25 cellular contexts compared by ENCODE assay signal in the genomic region with DNA sequence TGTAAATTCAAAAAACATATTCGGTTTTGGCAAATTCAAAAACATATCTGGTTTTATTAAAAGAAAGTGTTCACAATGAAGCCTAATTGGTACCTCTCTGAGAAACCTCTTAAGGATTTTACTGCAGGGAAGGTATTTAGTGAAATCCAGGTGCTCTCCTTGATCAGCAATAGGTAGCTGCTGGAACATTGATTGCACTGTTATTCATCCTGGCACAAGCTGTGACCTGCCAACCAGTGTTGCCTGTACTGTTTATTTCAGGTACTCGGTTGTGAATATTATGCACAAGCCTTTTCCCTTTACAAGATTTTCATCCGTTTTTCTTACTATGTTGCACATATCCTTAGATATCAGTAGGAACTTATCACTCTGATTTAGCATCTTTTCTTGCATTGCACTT.
A peak's percentile ranks its signal among the peaks of the same experiment; 100 is the strongest.
DNase-seq lines count a peak whose midpoint lies in the region; TF ChIP-seq lines count a peak whose summit lies in the region.
"Had no signal": no experiment of that assay in that cellular context is flagged by ENCODE, and none has a peak within 500 bp of the region (broad histone marks: within the 10 kb centered on the region; RNA-seq: fewer than 3 reads in every experiment).

No MANE protein-coding gene starts in this region.

- H3K27ac Mint-ChIP-seq in activated naive CD4-positive, alpha-beta T cell treated with anti-CD3 and anti-CD28 coated beads for 36 hours = no peak overlapping the region
- H3K27ac Mint-ChIP-seq: CD8-positive, alpha-beta memory T cell; HFFc6; T-cell had no signal

- DNase-seq in HPDE6-E6E7 (ENCODE audit: extremely low spot score) (peak; percentile 38), PC-9 (no peak), epithelial cell of esophagus (ENCODE audit: low read depth) (peak; percentile 81), retina (no peak), GOT3 (lab: John Stamatoyannopoulos, UW) (no peak)
- no peak for DNase-seq in activated naive CD4-positive, alpha-beta T cell treated with anti-CD3 and anti-CD28 coated beads for 36 hours
- DNase-seq: CD8-positive, alpha-beta memory T cell; DMS 273 treated with DMSO at 0.1 percent for 48 hours; DND-41; HFFc6; KG1; NCI-H1048; NCI-H1436; NCI-H187; NCI-H2081 treated with DMSO at 0.1 percent for 48 hours; NCI-H524; NCI-H748 treated with DMSO at 0.1 percent for 48 hours; NK-92 treated with Interleukin-12 subunit alpha and Interleukin-12 subunit beta, amount 100 ng/mL, for 24 hours; PC-3; SHP77; T-cell had no signal

- peak overlapping the region in 5 of 11 experiments; percentile 11 to 73 (median 56); a peak in 6 of 22 replicates for H3K9ac ChIP-seq in BLaER1 treated with 17β-estradiol and CSF1 and Interleukin-3, amounts not matched to agents 10 nM and 100 nM

- H3K79me2 ChIP-seq in PC-9 (ENCODE audit: low read depth) = no peaks in the 10 kb centered on the region

- peaks cover 0 to 15% (median 0%) of the 10 kb centered on the region in 11 experiments; a peak in 7 of 22 replicates for H3K9me3 ChIP-seq in BLaER1 treated with 17β-estradiol and CSF1 and Interleukin-3, amounts not matched to agents 10 nM and 100 nM (replicated peaks in 1 of 11)
- H3K9me3 ChIP-seq in PC-9 (ENCODE audit: insufficient read depth, low read depth) = no peaks in the 10 kb centered on the region
- H3K9me3 ChIP-seq: A549, HAP-1 had no signal

- H3K4me1 Mint-ChIP-seq in activated naive CD4-positive, alpha-beta T cell treated with anti-CD3 and anti-CD28 coated beads for 36 hours (ENCODE audit: low read depth) = no peaks in the 10 kb centered on the region
- H3K4me1 Mint-ChIP-seq: CD8-positive, alpha-beta memory T cell; T-cell had no signal

- POLR2A ChIA-PET in PC-9 (lab: Charles Lee; ENCODE audit: unreplicated experiment) = no interaction called here

- H3K36me3 Mint-ChIP-seq in activated naive CD4-positive, alpha-beta T cell treated with anti-CD3 and anti-CD28 coated beads for 36 hours (ENCODE audit: low read depth) = no peaks in the 10 kb centered on the region
- H3K36me3 Mint-ChIP-seq: CD14-positive monocyte; CD8-positive, alpha-beta memory T cell; T-cell had no signal

- TF ChIP-seq CTCF in PC-9 (conservative IDR thresholded peaks at IDR 0.05) = no peak
- TF ChIP-seq CTCF in epithelial cell of esophagus (IDR thresholded peaks at IDR 0.05; ENCODE audit: insufficient read depth, low read depth, low read length, missing control alignments) = no peak

- H3K9me3 Mint-ChIP-seq in activated naive CD4-positive, alpha-beta T cell treated with anti-CD3 and anti-CD28 coated beads for 36 hours = no peaks in the 10 kb centered on the region
- H3K9me3 Mint-ChIP-seq: CD14-positive monocyte; CD8-positive, alpha-beta memory T cell; HFFc6; T-cell had no signal

- peaks cover 7% of the 10 kb centered on the region for H3K27me3 Mint-ChIP-seq in activated naive CD4-positive, alpha-beta T cell treated with anti-CD3 and anti-CD28 coated beads for 36 hours (ENCODE audit: low read depth)
- H3K27me3 Mint-ChIP-seq: CD8-positive, alpha-beta memory T cell; T-cell had no signal

- H3K36me3 ChIP-seq in BLaER1 treated with 17β-estradiol and CSF1 and Interleukin-3, amounts not matched to agents 10 nM and 100 nM = no peaks in the 10 kb centered on the region
- no peaks in the 10 kb centered on the region for H3K36me3 ChIP-seq in PC-9 (ENCODE audit: low read depth)
- H3K36me3 ChIP-seq: HAP-1 had no signal

- peak overlapping the region; percentile 50 to 87 (median 68); a peak in 21 of 22 replicates for H3K4me2 ChIP-seq in BLaER1 treated with 17β-estradiol and CSF1 and Interleukin-3, amounts not matched to agents 10 nM and 100 nM
- H3K4me2 ChIP-seq in PC-9 = no peak overlapping the region
- H3K4me2 ChIP-seq: A549 had no signal

- intact Hi-C loops in PC-9 (cut with micrococcal nuclease; ENCODE audit: unreplicated experiment) = no loop called here
- intact Hi-C loops in activated naive CD4-positive, alpha-beta T cell treated with anti-CD3 and anti-CD28 coated beads for 36 hours (cut with micrococcal nuclease) = no loop called here

- H3K27me3 ChIP-seq in BLaER1 treated with 17β-estradiol and CSF1 and Interleukin-3, amounts not matched to agents 10 nM and 100 nM = no peaks in the 10 kb centered on the region
- H3K27me3 ChIP-seq in PC-9 (ENCODE audit: insufficient read depth, low read depth) = no peaks in the 10 kb centered on the region

- peaks cover 58 to 94% (median 79%) of the 10 kb centered on the region in 10 experiments for H3K4me1 ChIP-seq in BLaER1 treated with 17β-estradiol and CSF1 and Interleukin-3, amounts not matched to agents 10 nM and 100 nM
- H3K4me1 ChIP-seq in PC-9 (replicated peaks; ENCODE audit: insufficient read depth) = no peaks in the 10 kb centered on the region
- H3K4me1 ChIP-seq: A549, HAP-1 had no signal

- peak overlapping the region; percentile 58; the same call in 1 of the 2 replicates for H2AFZ ChIP-seq in PC-9

- H3K27ac ChIP-seq in BLaER1 treated with 17β-estradiol and CSF1 and Interleukin-3, amounts not matched to agents 10 nM and 100 nM = peak overlapping the region in 8 of 11 experiments; percentile 69 to 84 (median 80); a peak in 17 of 22 replicates
- no peak overlapping the region for H3K27ac ChIP-seq in PC-9
- H3K27ac ChIP-seq: A549 had no signal

- H3K4me3 Mint-ChIP-seq in activated naive CD4-positive, alpha-beta T cell treated with anti-CD3 and anti-CD28 coated beads for 36 hours = no peak overlapping the region
- H3K4me3 Mint-ChIP-seq: CD14-positive monocyte; CD8-positive, alpha-beta memory T cell; HFFc6; T-cell had no signal

- no peak overlapping the region for H3K4me3 ChIP-seq in BLaER1 treated with 17β-estradiol and CSF1 and Interleukin-3, amounts not matched to agents 10 nM and 100 nM
- H3K4me3 ChIP-seq in PC-9 (no peak overlapping the region), epithelial cell of esophagus (ENCODE audit: low read length) (no peak overlapping the region)
- H3K4me3 ChIP-seq: A549, HAP-1 had no signal

- no peaks in the 10 kb centered on the region for H4K20me1 ChIP-seq in BLaER1 treated with 17β-estradiol and CSF1 and Interleukin-3, amounts not matched to agents 10 nM and 100 nM
- no peaks in the 10 kb centered on the region for H4K20me1 ChIP-seq in PC-9 (ENCODE audit: insufficient read depth)

- CTCF ChIA-PET in PC-9 (lab: Charles Lee) = no interaction called here
- CTCF ChIA-PET in activated naive CD4-positive, alpha-beta T cell treated with anti-CD3 and anti-CD28 coated beads for 36 hours (lab: Charles Lee) = no interaction called here

- H3K9me2 ChIP-seq in PC-9 (ENCODE audit: insufficient read depth) = no peaks in the 10 kb centered on the region

- BruUV-seq in PC-9 (replicated peaks; lab: Mats Ljungman, UMichigan) = no TSS peak

- H3F3A ChIP-seq in PC-9 (ENCODE audit: insufficient read depth, low read depth) = no peaks in the 10 kb centered on the region

Comparison
In these comparisons a context has a peak if more than half of its experiments do, and no peak if none do; other contexts are left out.
1. DNase-seq: peak in HPDE6-E6E7 (single experiment) and epithelial cell of esophagus (single experiment); none in PC-9 (0 of 2), activated naive CD4-positive, alpha-beta T cell treated with anti-CD3 and anti-CD28 coated beads for 36 hours (single experiment), retina (single experiment) and GOT3 (single experiment).